Comparison of ENCODE assay signal across 8 cellular contexts in the genomic region with DNA sequence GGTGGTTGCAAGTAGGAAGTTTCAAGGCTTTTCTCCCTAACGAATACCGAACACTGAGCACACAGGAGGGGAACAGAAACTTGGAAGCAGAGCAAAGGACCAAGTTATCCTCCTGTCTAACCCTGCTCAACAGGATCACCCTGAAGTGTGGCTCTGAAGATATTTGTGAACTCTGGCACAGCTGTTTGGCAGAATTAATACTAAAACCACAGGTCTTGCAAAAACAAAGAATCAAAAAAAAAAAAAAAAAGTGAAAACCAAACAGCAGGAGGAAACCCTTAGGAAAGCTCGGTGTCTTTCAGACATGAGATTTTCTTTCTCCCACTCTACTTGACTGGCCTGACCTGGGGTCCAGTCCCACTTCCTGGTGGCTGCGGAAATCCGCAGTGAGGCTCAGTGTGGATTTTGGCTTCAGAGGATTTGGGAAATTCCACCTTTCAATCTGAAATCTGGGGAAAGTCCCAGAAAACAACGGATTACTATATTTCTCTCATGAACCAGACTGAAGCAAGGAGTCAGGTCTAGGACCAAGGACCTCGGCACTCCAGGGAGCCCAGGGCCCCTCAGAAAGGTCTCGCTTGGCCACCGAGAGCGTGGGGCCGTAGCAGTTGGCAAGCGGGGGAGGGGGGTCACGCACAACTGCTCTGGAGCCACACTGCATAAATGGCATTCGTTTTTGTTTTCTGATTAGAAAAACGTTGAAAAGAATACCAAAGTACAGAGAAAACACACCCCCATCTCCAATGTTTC. TPM values are rescaled to one million over a fixed set of nuclear protein-coding genes. Genes with fewer than 3 reads are reported as not detected.
DNase-seq lines count a peak whose midpoint lies in the region; ATAC-seq, FAIRE-seq and TF ChIP-seq lines count a peak whose summit lies in the region.

No MANE protein-coding gene starts in this region.

- no peak for TF ChIP-seq POLR2A in A549 (IDR thresholded peaks at IDR 0.05; ENCODE audit: low read length)

- peak in 1 of 2 experiments; percentile 10 for DNase-seq in A549 (ENCODE audit: low read depth in 1 of 2, low spot score in 1 of 2)
- peak; percentile 30 for DNase-seq in GM13976 (ENCODE audit: low spot score)
- peak in 1 of 2 experiments; percentile 52 for DNase-seq in SJSA1 (ENCODE audit: low read depth in 1 of 2, low spot score in 2 of 2)
- peak; percentile 25 for DNase-seq in midbrain (lab: John Stamatoyannopoulos, UW)
- DNase-seq in urothelium cell line (ENCODE audit: low spot score), result peak; percentile 26
- no peak for DNase-seq in D721Med (ENCODE audit: insufficient read length, low spot score)

- CTCF ChIA-PET in A549 (lab: Yijun Ruan, JAX), result interaction anchor here (0.5 to 1.4 kb wide), 2 partner anchors 37 to 95 kb away, joined by 3 read pairs; no protein-coding TSS in a partner anchor

- H3K27me3 ChIP-seq in SJSA1 (replicated peaks) (no peaks in the 10 kb centered on the region), endocrine pancreas (ENCODE audit: control insufficient read depth, insufficient read depth, low read length) (no peaks in the 10 kb centered on the region)

- peak in 1 of 2 experiments; percentile 51; a peak in 3 of 6 replicates for ATAC-seq in A549
- no peak for ATAC-seq in GM21786 (IDR thresholded peaks at IDR 0.05; ENCODE audit: unreplicated experiment)

- TF ChIP-seq EP300 in A549 (IDR thresholded peaks at IDR 0.05), result no peak

- H3K4me1 ChIP-seq in A549 (peaks cover 5% of the 10 kb centered on the region; the same call in 1 of the 3 replicates), SJSA1 (replicated peaks) (peaks cover 16% of the 10 kb centered on the region), endocrine pancreas (ENCODE audit: control insufficient read depth, insufficient read depth, low read length) (peaks cover 5% of the 10 kb centered on the region)

- POLR2A ChIA-PET in A549 (lab: Yijun Ruan, JAX), result interaction anchor here (0.7 kb wide), 1 partner anchor 12 kb away, joined by 3 read pairs; no protein-coding TSS in a partner anchor

- no peak for TF ChIP-seq RAD21 in A549 (conservative IDR thresholded peaks at IDR 0.05 in 1 of 2, IDR thresholded peaks at IDR 0.05 in 1 of 2)

- H3K9me3 ChIP-seq in A549 (no peaks in the 10 kb centered on the region), SJSA1 (replicated peaks) (no peaks in the 10 kb centered on the region), endocrine pancreas (ENCODE audit: control insufficient read depth, low read length) (no peaks in the 10 kb centered on the region)

- H3K36me3 ChIP-seq in SJSA1, result peaks cover 24% of the 10 kb centered on the region
- no peaks in the 10 kb centered on the region for H3K36me3 ChIP-seq in endocrine pancreas (ENCODE audit: control insufficient read depth, insufficient read depth, low read length)

- H3K27ac ChIP-seq in A549, result peak overlapping the region; percentile 84 to 97
- H3K27ac ChIP-seq in SJSA1, result peak overlapping the region; percentile 72

- no peak for TF ChIP-seq CTCF in A549 (IDR thresholded peaks at IDR 0.05)
- TF ChIP-seq CTCF in GM13976 (IDR thresholded peaks at IDR 0.05; ENCODE audit: borderline replicate concordance, control extremely low read depth, extremely low read depth, insufficient read depth, missing control alignments), result no peak
- TF ChIP-seq CTCF in D721Med (IDR thresholded peaks at IDR 0.05; ENCODE audit: insufficient read depth, missing control alignments), result no peak

- H3K4me2 ChIP-seq in A549, result peak overlapping the region; percentile 98

- WGBS in A549 (ENCODE audit: missing lambda C conversion rate), result 5% methylated on average over 15 of the region's 15 CpGs

- H3K9ac ChIP-seq in endocrine pancreas (ENCODE audit: control insufficient read depth, insufficient read depth, low read length), result peak overlapping the region; percentile 65

- FAIRE-seq in A549 (lab: Jason Lieb, UNC), result no peak
- FAIRE-seq in urothelium cell line (lab: Jason Lieb, UNC), result no peak
- no peak for FAIRE-seq in D721Med (lab: Jason Lieb, UNC)

- in situ Hi-C loops in GM13976 (cut with MboI; ENCODE audit: low sequenced_read_pairs, unreplicated experiment), result no loop called here

- H3K4me3 ChIP-seq in A549 (peak overlapping the region; percentile 77), SJSA1 (peak overlapping the region; percentile 66), endocrine pancreas (ENCODE audit: control insufficient read depth, insufficient read depth, low read length) (peak overlapping the region; percentile 79)

TF ChIP-seq in A549, 52 proteins besides CTCF, POLR2A, EP300 and RAD21:
- TF ChIP-seq PHF8 (IDR thresholded peaks at IDR 0.05; ENCODE audit: borderline replicate concordance, low read depth) (no peak), RFX5 (IDR thresholded peaks at IDR 0.05) (no peak), NR3C1 (IDR thresholded peaks at IDR 0.05) (no peak), MYC (IDR thresholded peaks at IDR 0.05; ENCODE audit: borderline replicate concordance, low read length) (no peak), GATA3 (IDR thresholded peaks at IDR 0.05; ENCODE audit: borderline replicate concordance) (no peak), FOXS1 (CRISPR knock-in tag; IDR thresholded peaks at IDR 0.05) (no peak)
- TF ChIP-seq, protein P1, sequence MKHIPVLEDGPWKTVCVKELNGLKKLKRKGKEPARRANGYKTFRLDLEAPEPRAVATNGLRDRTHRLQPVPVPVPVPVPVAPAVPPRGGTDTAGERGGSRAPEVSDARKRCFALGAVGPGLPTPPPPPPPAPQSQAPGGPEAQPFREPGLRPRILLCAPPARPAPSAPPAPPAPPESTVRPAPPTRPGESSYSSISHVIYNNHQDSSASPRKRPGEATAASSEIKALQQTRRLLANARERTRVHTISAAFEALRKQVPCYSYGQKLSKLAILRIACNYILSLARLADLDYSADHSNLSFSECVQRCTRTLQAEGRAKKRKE (CRISPR knock-in tag; IDR thresholded peaks at IDR 0.05; ENCODE audit: low read depth), result no peak
TF ChIP-seq in A549: peak in this region for 0.

RNA-seq across cellular contexts. Expression of a gene that starts 0.9 kb away (rescaled TPM):
- polyA plus RNA-seq in A549 (2011; rRNA removed) (7.9 and 9.2 TPM in 2 replicates), A549 (2017; fragmentation: RNase III; extraction: RNeasy Plus Mini Kit Qiagen cat#74134 plus additional on column Dnase treatment) (3.3 to 3.4 TPM (median 3.3 TPM) in 3 replicates)
- 0.85 and 1.1 TPM in 2 replicates for polyA plus RNA-seq in A549 (2012; cell fraction: cytosol; rRNA removed)
- polyA plus RNA-seq in A549 (2012; cell fraction: nucleus; rRNA removed), result 0.42 and 0.43 TPM in 2 replicates
- 1.9 and 2.0 TPM in 2 replicates for polyA minus RNA-seq in A549 (2011; rRNA and poly(A)+ RNA removed)
- 22.3 and 39.4 TPM in 2 replicates for total RNA-seq in SJSA1 (2014; rRNA removed; shearing (Covaris generic))

RNA-seq across cellular contexts. Expression of a gene that starts 12.3 kb away (rescaled TPM):
- polyA plus RNA-seq in A549 (2011; rRNA removed), result 15.0 and 15.9 TPM in 2 replicates
- 1.5 and 1.8 TPM in 2 replicates for polyA plus RNA-seq in A549 (2012; cell fraction: cytosol; rRNA removed)
- 2.6 and 3.3 TPM in 2 replicates for polyA plus RNA-seq in A549 (2012; cell fraction: nucleus; rRNA removed)
- polyA plus RNA-seq in A549 (2017; fragmentation: RNase III; extraction: RNeasy Plus Mini Kit Qiagen cat#74134 plus additional on column Dnase treatment), result 3.3 to 4.0 TPM (median 3.5 TPM) in 3 replicates
- polyA minus RNA-seq in A549 (2011; rRNA and poly(A)+ RNA removed), result 18.5 and 19.7 TPM in 2 replicates
- 7.0 and 9.6 TPM in 2 replicates for total RNA-seq in SJSA1 (2014; rRNA removed; shearing (Covaris generic))

RNA-seq across cellular contexts. Expression of a gene that starts 53.2 kb away (rescaled TPM):
- 21.1 and 34.6 TPM in 2 replicates for polyA plus RNA-seq in A549 (2011; rRNA removed)
- polyA plus RNA-seq in A549 (2012; cell fraction: cytosol; rRNA removed), result 6.8 and 10.1 TPM in 2 replicates
- polyA plus RNA-seq in A549 (2012; cell fraction: nucleus; rRNA removed), result 6.6 and 8.3 TPM in 2 replicates
- 14.3 to 16.5 TPM (median 16.0 TPM) in 3 replicates for polyA plus RNA-seq in A549 (2017; fragmentation: RNase III; extraction: RNeasy Plus Mini Kit Qiagen cat#74134 plus additional on column Dnase treatment)
- 2.6 and 4.4 TPM in 2 replicates for polyA minus RNA-seq in A549 (2011; rRNA and poly(A)+ RNA removed)
- total RNA-seq in SJSA1 (2014; rRNA removed; shearing (Covaris generic)), result 35.3 and 38.9 TPM in 2 replicates
